In genomic region chr19:2720777-2721569, GRCh38 we compare ENCODE assay signal across 9 cellular contexts. TPM values are rescaled to one million over a fixed set of nuclear protein-coding genes. Genes with fewer than 3 reads are reported as not detected.
A peak's percentile ranks its signal among the peaks of the same experiment; 100 is the strongest.
DNase-seq lines count a peak whose midpoint lies in the region; ATAC-seq and TF ChIP-seq lines count a peak whose summit lies in the region.
"Had no signal": no experiment of that assay in that cellular context is flagged by ENCODE, and none has a peak within 500 bp of the region (broad histone marks: within the 10 kb centered on the region; RNA-seq: fewer than 3 reads in every experiment).

Gene DIRAS1, minus strand, starts transcription at chr19:2721372. Its CDS starts 3,566 bp downstream, at chr19:2717806.

- BruUV-seq in A673 (replicated peaks; lab: Mats Ljungman, UMichigan), result no TSS peak

- DNase-seq in A673 (ENCODE audit: low spot score) (no peak), coronary artery (ENCODE audit: low spot score) (no peak), NCI-H2029 treated with DMSO at 0.1 percent for 48 hours (lab: John Stamatoyannopoulos, UW) (no peak)
- no peak for DNase-seq in activated naive CD4-positive, alpha-beta T cell treated with Interleukin-2 at 50 U/mL for 16 hours
- no peak for DNase-seq in stimulated activated CD4-positive, alpha-beta T cell treated with anti-CD3 and anti-CD28 coated beads, Interleukin-4, amount 100 ng/mL, for 1 hour
- DNase-seq: KBM-7 had no signal

- H3K4me3 ChIP-seq in A673 (ENCODE audit: low read depth, low read length, poor library complexity, severe bottlenecking), result peak within 1 kb of the TSS; percentile 86
- H3K4me3 ChIP-seq in HEK293 (ENCODE audit: low read depth, low read length), result peak within 1 kb of the TSS; percentile 37
- peak within 1 kb of the TSS; percentile 62 for H3K4me3 ChIP-seq in coronary artery
- H3K4me3 ChIP-seq in mucosa of rectum (ENCODE audit: low read length in 2 of 2), result peak within 1 kb of the TSS; percentile 7 to 23

- POLR2A ChIA-PET in A673 (lab: Charles Lee; ENCODE audit: low non-redundant PET), result no interaction called here
- POLR2A ChIA-PET in HEK293 (lab: Yijun Ruan, JAX), result interaction anchor here (0.5 kb wide), 1 partner anchor 1631 kb away, joined by 3 read pairs; no protein-coding TSS in a partner anchor

- peaks cover 7% of the 10 kb centered on the region for H3K36me3 ChIP-seq in A673 (ENCODE audit: insufficient read depth, low read length, poor library complexity, severe bottlenecking)
- peaks cover 0 to 19% of the 10 kb centered on the region in 2 experiments; a peak in 1 of 3 replicates for H3K36me3 ChIP-seq in HEK293 (ENCODE audit: control insufficient read depth in 2 of 2, insufficient read depth in 1 of 2, low read length in 2 of 2)
- no peaks in the 10 kb centered on the region for H3K36me3 ChIP-seq in mucosa of rectum (ENCODE audit: control insufficient read depth in 2 of 2, insufficient read depth in 2 of 2, low read length in 2 of 2)

- CTCF ChIA-PET in A673 (lab: Charles Lee), result no interaction called here
- CTCF ChIA-PET in HEK293 (lab: Yijun Ruan, JAX), result interaction anchor here (0.6 kb wide), 1 partner anchor 547 kb away, joined by 3 read pairs; no protein-coding TSS in a partner anchor

- ATAC-seq in HG03280 (IDR thresholded peaks at IDR 0.05; ENCODE audit: unreplicated experiment), result no peak

- no peaks in the 10 kb centered on the region for H3K9me3 ChIP-seq in A673 (ENCODE audit: low read depth, low read length, poor library complexity, severe bottlenecking)
- no peaks in the 10 kb centered on the region for H3K9me3 ChIP-seq in HEK293 (ENCODE audit: control insufficient read depth, insufficient read depth, low read depth, low read length)
- no peaks in the 10 kb centered on the region for H3K9me3 ChIP-seq in mucosa of rectum (ENCODE audit: control insufficient read depth in 2 of 2, low read length in 2 of 2)

- H3K27me3 ChIP-seq in A673 (replicated peaks; ENCODE audit: insufficient read depth, low read depth, low read length, poor library complexity) (no peaks in the 10 kb centered on the region), mucosa of rectum (ENCODE audit: control insufficient read depth in 2 of 2, insufficient read depth in 2 of 2, low read length in 2 of 2) (peaks cover 11 to 23% of the 10 kb centered on the region in 2 donors)

- TF ChIP-seq CTCF in A673 (conservative IDR thresholded peaks at IDR 0.05; ENCODE audit: low read depth, low read length), result no peak
- TF ChIP-seq CTCF in HEK293 (tag by site-specific recombination; IDR thresholded peaks at IDR 0.05), result no peak
- no peak for TF ChIP-seq CTCF in coronary artery (IDR thresholded peaks at IDR 0.05)

- intact Hi-C loops in A673 (cut with micrococcal nuclease; ENCODE audit: unreplicated experiment), result no loop called here

- no peak within 1 kb of the TSS for H3K9ac ChIP-seq in mucosa of rectum (ENCODE audit: low read depth in 1 of 2, low read length in 2 of 2)

- H3K4me1 ChIP-seq in A673 (ENCODE audit: insufficient read depth, low read length, poor library complexity, severe bottlenecking) (peaks cover 5% of the 10 kb centered on the region), HEK293 (ENCODE audit: control insufficient read depth, insufficient read depth, low read length) (no peaks in the 10 kb centered on the region), mucosa of rectum (ENCODE audit: control insufficient read depth in 2 of 2, insufficient read depth in 2 of 2, low read length in 2 of 2) (peaks cover 4 to 5% of the 10 kb centered on the region in 2 donors)

- H3K27ac ChIP-seq in A673 (ENCODE audit: low read depth, low read length, poor library complexity, severe bottlenecking), result peak within 1 kb of the TSS; percentile 85
- no peak within 1 kb of the TSS for H3K27ac ChIP-seq in HEK293 (ENCODE audit: extremely low read depth, low read depth, low read length)
- no peak within 1 kb of the TSS for H3K27ac ChIP-seq in coronary artery
- H3K27ac ChIP-seq in mucosa of rectum (ENCODE audit: low read depth in 2 of 2, low read length in 2 of 2), result no peak within 1 kb of the TSS

TF ChIP-seq in HEK293, 187 proteins besides CTCF, POLR2A, EP300 and RAD21 (continues in another document):
- no peak for TF ChIP-seq EGR2 (tag by site-specific recombination; IDR thresholded peaks at IDR 0.05; ENCODE audit: low read depth)
- TF ChIP-seq BCL6B (tag by site-specific recombination; IDR thresholded peaks at IDR 0.05), result no peak
- no peak for TF ChIP-seq YY1 (tag by site-specific recombination; IDR thresholded peaks at IDR 0.05)
- TF ChIP-seq ZNF785 (tag by site-specific recombination; IDR thresholded peaks at IDR 0.05), result no peak
- no peak for TF ChIP-seq ZNF571 (tag by site-specific recombination; IDR thresholded peaks at IDR 0.05)
- TF ChIP-seq PRDM10 (tag by site-specific recombination; IDR thresholded peaks at IDR 0.05), result no peak
- no peak for TF ChIP-seq ZNF560 (tag by site-specific recombination; IDR thresholded peaks at IDR 0.05; ENCODE audit: borderline replicate concordance)
- no peak for TF ChIP-seq ZNF558 (tag by site-specific recombination; IDR thresholded peaks at IDR 0.05)
- TF ChIP-seq KLF8 (tag by site-specific recombination; IDR thresholded peaks at IDR 0.05), result peak; percentile 45; the same call in 1 of the 2 replicates
- TF ChIP-seq ZNF513 (tag by site-specific recombination; IDR thresholded peaks at IDR 0.05), result no peak

RNA-seq across cellular contexts. Expression of gene DIRAS1, which starts in this region (rescaled TPM):
- total RNA-seq in A673 (2021), result 36.8 and 46.5 TPM in 2 replicates

Comparison
In these comparisons a context has a peak if more than half of its experiments do, and no peak if none do; other contexts are left out.
1. H3K4me3 ChIP-seq: peak in every context shown above with its lines; median percentile 86 in A673; 62 in coronary artery; 37 in HEK293; 15 in mucosa of rectum.